In the genomic region with DNA sequence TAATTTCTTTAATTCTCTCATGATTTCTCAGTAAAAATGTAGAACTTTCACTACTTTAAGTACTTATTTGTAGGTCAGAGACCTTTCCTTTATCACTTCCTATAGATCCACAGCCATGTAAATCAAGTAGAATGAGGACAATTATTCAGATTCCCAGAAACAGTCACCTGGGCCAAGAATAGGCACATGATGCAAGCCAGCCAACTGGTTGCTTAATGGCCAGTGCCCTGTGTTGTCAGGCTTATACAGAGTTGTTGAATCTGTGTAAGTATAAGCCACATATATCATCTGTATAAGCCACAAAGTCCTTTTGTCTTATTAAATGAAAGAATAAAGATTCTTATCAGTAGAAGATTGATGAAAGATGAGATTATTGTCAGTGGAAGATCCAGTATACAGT, we compare ENCODE assay signal across 31 cellular contexts. TPM values are rescaled to one million over a fixed set of nuclear protein-coding genes. Genes with fewer than 3 reads are reported as not detected.
A peak's percentile ranks its signal among the peaks of the same experiment; 100 is the strongest.
DNase-seq lines count a peak whose midpoint lies in the region; ATAC-seq and TF ChIP-seq lines count a peak whose summit lies in the region.
"Had no signal": no experiment of that assay in that cellular context is flagged by ENCODE, and none has a peak within 500 bp of the region (broad histone marks: within the 10 kb centered on the region; RNA-seq: fewer than 3 reads in every experiment).

No MANE protein-coding gene starts in this region.

- intact Hi-C loops in Caco-2 (cut with micrococcal nuclease; ENCODE audit: unreplicated experiment), result no loop called here
- intact Hi-C loops in HCT116 (cut with micrococcal nuclease), result no loop called here
- intact Hi-C loops in Right ventricle myocardium inferior (cut with DNase I), result no loop called here

- peaks cover 12% of the 10 kb centered on the region for H3K4me1 Mint-ChIP-seq in Caco-2 (ENCODE audit: low read depth, unreplicated experiment)
- peaks cover 36% of the 10 kb centered on the region for H3K4me1 Mint-ChIP-seq in memory B cell
- H3K4me1 Mint-ChIP-seq in activated T-helper 17 cell treated with anti-CD3 and anti-CD28 coated beads, Interleukin-2, amount 50 U/mL, for 72 hours, result peaks cover 4% of the 10 kb centered on the region

- peak overlapping the region; percentile 35 for H2AFZ ChIP-seq in HCT116 (ENCODE audit: low read depth, low read length, poor library complexity, severe bottlenecking)
- H2AFZ ChIP-seq in OCI-LY3 (ENCODE audit: low read depth, low read length), result no peak overlapping the region; the same call in 1 of the 2 replicates

- no peak overlapping the region for H3K4me2 ChIP-seq in HCT116 (ENCODE audit: low read length)
- peak overlapping the region; percentile 58 for H3K4me2 ChIP-seq in OCI-LY3 (ENCODE audit: low read length)

- BruUV-seq in Caco-2 (replicated peaks; lab: Mats Ljungman, UMichigan), result no TSS peak
- BruUV-seq in HCT116 (replicated peaks; lab: Mats Ljungman, UMichigan), result no TSS peak

- H3K4me3 ChIP-seq in Caco-2 (ENCODE audit: low read depth, low read length) (no peak overlapping the region), HCT116 (replicated peaks in 1 of 2; ENCODE audit: low read depth in 1 of 2, low read length in 2 of 2) (no peak overlapping the region), OCI-LY3 (ENCODE audit: low read length) (peak overlapping the region; percentile 43)
- H3K4me3 ChIP-seq: coronary artery, HAP-1, lung, mucosa of descending colon, uterus had no signal

- DNase-seq in Caco-2 (no peak), HCT116 (ENCODE audit: low read depth, low spot score) (no peak), memory B cell (ENCODE audit: low spot score in 2 of 2) (no peak), Right ventricle myocardium inferior (ENCODE audit: missing footprints) (no peak)
- DNase-seq: activated CD4-positive, alpha-beta T cell treated with anti-CD3 and anti-CD28 coated beads, Interleukin-2, amount 50 U/mL, for 48 hours; activated CD4-positive, CD25-positive, alpha-beta regulatory T cell treated with anti-CD3 and anti-CD28 coated beads, Interleukin-2, amount 50 U/mL, for 72 hours; activated naive CD4-positive, alpha-beta T cell; activated naive CD8-positive, alpha-beta T cell treated with anti-CD3 and anti-CD28 coated beads, Interleukin-2, amount 50 U/mL, for 24 hours; activated T-cell treated with anti-CD3 and anti-CD28 coated beads, Interleukin-2, amount 50 U/mL, for 48 hours; CD8-positive, alpha-beta memory T cell; effector CD8-positive, alpha-beta T cell; hippocampal formation; immature natural killer cell; IMR-90; left cardiac atrium; mucosa of descending colon; NCI-H1930; NCI-H524 treated with DMSO at 0.1 percent for 48 hours; stimulated activated naive CD4-positive, alpha-beta T cell treated with Interleukin-2 at 50 U/mL for 16 hours; T-helper 1 cell; uterus had no signal

- no peak for TF ChIP-seq POLR2A in HCT116 (IDR thresholded peaks at IDR 0.05; ENCODE audit: borderline replicate concordance, extremely low read depth, insufficient read depth, insufficient read length)

- H3K79me2 ChIP-seq in HCT116 (ENCODE audit: insufficient read depth, low read length) (no peaks in the 10 kb centered on the region), OCI-LY3 (ENCODE audit: low read length) (no peaks in the 10 kb centered on the region)

- no peak for TF ChIP-seq CTCF in Caco-2 (IDR thresholded peaks at IDR 0.05; ENCODE audit: insufficient read depth in 1 of 2, low read depth in 1 of 2, low read length in 1 of 2, severe bottlenecking in 1 of 2, unreplicated experiment in 1 of 2)
- no peak for TF ChIP-seq CTCF in HCT116 (IDR thresholded peaks at IDR 0.05 in 2 of 3, conservative IDR thresholded peaks at IDR 0.05 in 1 of 3; ENCODE audit: borderline replicate concordance in 1 of 3, insufficient read depth in 1 of 3, low read depth in 2 of 3, low read length in 2 of 3)
- TF ChIP-seq CTCF in OCI-LY3 (IDR thresholded peaks at IDR 0.05; ENCODE audit: low read depth, low read length), result no peak

- CTCF ChIA-PET in Caco-2 (lab: Charles Lee) (no interaction called here), HCT116 (lab: Charles Lee) (no interaction called here)

- H3K9ac ChIP-seq in HCT116 (ENCODE audit: low read length), result no peak overlapping the region
- peak overlapping the region; percentile 25 for H3K9ac ChIP-seq in OCI-LY3 (ENCODE audit: low read length)

- peak overlapping the region; percentile 32 for H3K27ac Mint-ChIP-seq in Caco-2 (ENCODE audit: unreplicated experiment)
- peak overlapping the region; percentile 91 for H3K27ac Mint-ChIP-seq in memory B cell
- H3K27ac Mint-ChIP-seq in activated T-helper 17 cell treated with anti-CD3 and anti-CD28 coated beads, Interleukin-2, amount 50 U/mL, for 72 hours, result no peak overlapping the region
- H3K27ac Mint-ChIP-seq: activated naive CD8-positive, alpha-beta T cell treated with anti-CD3 and anti-CD28 coated beads, Interleukin-2, amount 50 U/mL, for 24 hours; CD8-positive, alpha-beta memory T cell; immature natural killer cell; natural killer cell treated with Interleukin-12 subunit alpha and Interleukin-12 subunit beta and Interleukin-15 and Interleukin-18, amount 100 ng/mL, for 72 hours had no signal

- TF ChIP-seq RAD21 in HCT116 (IDR thresholded peaks at IDR 0.05; ENCODE audit: low read depth), result no peak

- no peaks in the 10 kb centered on the region for H3K36me3 Mint-ChIP-seq in Caco-2 (ENCODE audit: insufficient read depth, unreplicated experiment)
- H3K36me3 Mint-ChIP-seq in memory B cell, result peaks cover 47% of the 10 kb centered on the region
- no peaks in the 10 kb centered on the region for H3K36me3 Mint-ChIP-seq in activated T-helper 17 cell treated with anti-CD3 and anti-CD28 coated beads, Interleukin-2, amount 50 U/mL, for 72 hours (ENCODE audit: low read depth)
- H3K36me3 Mint-ChIP-seq: CD8-positive, alpha-beta memory T cell; immature natural killer cell had no signal

- ATAC-seq in HCT116, result no peak
- ATAC-seq in memory B cell (ENCODE audit: low read depth), result no peak
- no peak for ATAC-seq in activated T-helper 17 cell treated with anti-CD3 and anti-CD28 coated beads, Interleukin-2, amount 50 U/mL, for 72 hours (replicated peaks)
- ATAC-seq in GM18870 (IDR thresholded peaks at IDR 0.05; ENCODE audit: unreplicated experiment), result no peak
- ATAC-seq in Right ventricle myocardium inferior, result no peak
- ATAC-seq: activated naive CD8-positive, alpha-beta T cell treated with anti-CD3 and anti-CD28 coated beads, Interleukin-2, amount 50 U/mL, for 24 hours; left cardiac atrium; mucosa of descending colon; natural killer cell treated with Interleukin-12 subunit alpha and Interleukin-12 subunit beta and Interleukin-15 and Interleukin-18, amount 100 ng/mL, for 72 hours had no signal

- H3K9me2 ChIP-seq in HCT116 (ENCODE audit: insufficient read depth), result no peaks in the 10 kb centered on the region

- RAD21 ChIA-PET in HCT116 (lab: Charles Lee; ENCODE audit: low non-redundant PET in 1 of 2, low total read pairs in 2 of 2, uncharacterized antibody in 2 of 2, unreplicated experiment in 2 of 2), result no interaction called here

- no peaks in the 10 kb centered on the region for H3K27me3 Mint-ChIP-seq in Caco-2 (ENCODE audit: insufficient read depth, unreplicated experiment)
- no peaks in the 10 kb centered on the region for H3K27me3 Mint-ChIP-seq in memory B cell
- H3K27me3 Mint-ChIP-seq in activated T-helper 17 cell treated with anti-CD3 and anti-CD28 coated beads, Interleukin-2, amount 50 U/mL, for 72 hours, result peaks cover 27% of the 10 kb centered on the region

- POLR2A ChIA-PET in Caco-2 (lab: Charles Lee), result no interaction called here
- POLR2A ChIA-PET in HCT116 (lab: Charles Lee), result no interaction called here

- no peak overlapping the region for H3K27ac ChIP-seq in HCT116 (ENCODE audit: low read depth, low read length)
- peak overlapping the region; percentile 2; the same call in 1 of the 2 replicates for H3K27ac ChIP-seq in OCI-LY3 (ENCODE audit: low read length)
- H3K27ac ChIP-seq: coronary artery, epithelial cell of prostate, uterus had no signal

- H3K27me3 ChIP-seq in Caco-2 (replicated peaks; ENCODE audit: control insufficient read depth, insufficient read depth, low read length), result no peaks in the 10 kb centered on the region
- no peaks in the 10 kb centered on the region for H3K27me3 ChIP-seq in HCT116 (ENCODE audit: insufficient read depth, low read length)
- no peaks in the 10 kb centered on the region; the same call in 1 of the 2 replicates for H3K27me3 ChIP-seq in OCI-LY3 (ENCODE audit: low read depth, low read length)

- no peak overlapping the region for H3K4me3 Mint-ChIP-seq in Caco-2 (ENCODE audit: unreplicated experiment)
- H3K4me3 Mint-ChIP-seq in memory B cell, result peak overlapping the region; percentile 74
- H3K4me3 Mint-ChIP-seq in activated T-helper 17 cell treated with anti-CD3 and anti-CD28 coated beads, Interleukin-2, amount 50 U/mL, for 72 hours, result no peak overlapping the region
- H3K4me3 Mint-ChIP-seq: activated naive CD8-positive, alpha-beta T cell treated with anti-CD3 and anti-CD28 coated beads, Interleukin-2, amount 50 U/mL, for 24 hours; CD8-positive, alpha-beta memory T cell; immature natural killer cell; natural killer cell treated with Interleukin-12 subunit alpha and Interleukin-12 subunit beta and Interleukin-15 and Interleukin-18, amount 100 ng/mL, for 72 hours had no signal

- H3K4me1 ChIP-seq in Caco-2, result no peaks in the 10 kb centered on the region; the same call in 1 of the 2 replicates
- H3K4me1 ChIP-seq in HCT116 (ENCODE audit: control insufficient read depth in 1 of 2, insufficient read depth in 2 of 2, low read length in 2 of 2), result peaks cover 13 to 23% of the 10 kb centered on the region in 2 experiments; a peak in 3 of 4 replicates
- H3K4me1 ChIP-seq in OCI-LY3 (ENCODE audit: low read length), result peaks cover 41% of the 10 kb centered on the region
- H3K4me1 ChIP-seq: uterus had no signal

- no peaks in the 10 kb centered on the region; the same call in 1 of the 2 replicates for H3K9me3 ChIP-seq in Caco-2
- H3K9me3 ChIP-seq in HCT116 (ENCODE audit: control insufficient read depth in 1 of 2, insufficient read depth in 1 of 2, low read depth in 1 of 2, low read length in 2 of 2), result no peaks in the 10 kb centered on the region
- no peaks in the 10 kb centered on the region for H3K9me3 ChIP-seq in OCI-LY3 (ENCODE audit: insufficient read depth, low read length)
- H3K9me3 ChIP-seq: HAP-1, mucosa of descending colon, uterus had no signal

- H3K9me3 Mint-ChIP-seq in Caco-2 (ENCODE audit: unreplicated experiment) (peaks cover 24% of the 10 kb centered on the region), memory B cell (peaks cover 9% of the 10 kb centered on the region)
- no peaks in the 10 kb centered on the region for H3K9me3 Mint-ChIP-seq in activated T-helper 17 cell treated with anti-CD3 and anti-CD28 coated beads, Interleukin-2, amount 50 U/mL, for 72 hours
- H3K9me3 Mint-ChIP-seq: activated naive CD8-positive, alpha-beta T cell treated with anti-CD3 and anti-CD28 coated beads, Interleukin-2, amount 50 U/mL, for 24 hours; immature natural killer cell; natural killer cell treated with Interleukin-12 subunit alpha and Interleukin-12 subunit beta and Interleukin-15 and Interleukin-18, amount 100 ng/mL, for 72 hours had no signal

- no peaks in the 10 kb centered on the region for H4K20me1 ChIP-seq in HCT116 (ENCODE audit: insufficient read depth)
- H4K20me1 ChIP-seq in OCI-LY3 (ENCODE audit: insufficient read depth, low read length), result no peaks in the 10 kb centered on the region

- H3K36me3 ChIP-seq in Caco-2 (ENCODE audit: control insufficient read depth, insufficient read depth, low read length) (no peaks in the 10 kb centered on the region), HCT116 (ENCODE audit: control insufficient read depth in 1 of 2, insufficient read depth in 2 of 2, low read length in 2 of 2) (no peaks in the 10 kb centered on the region), OCI-LY3 (replicated peaks; ENCODE audit: low read depth, low read length) (peaks cover 4% of the 10 kb centered on the region)
- H3K36me3 ChIP-seq: HAP-1, uterus had no signal

RNA-seq across cellular contexts. Expression of gene BANK1, which starts 5.2 kb away (rescaled TPM):
- total RNA-seq in Caco-2 (2022) (5.7 and 5.8 TPM in 2 replicates), HCT116 (2021; ENCODE audit: unreplicated experiment) (2.4 TPM), Right ventricle myocardium inferior (0.35 TPM)
- 3.3 and 3.9 TPM in 2 replicates for polyA plus RNA-seq in HCT116 (2012)
- total RNA-seq in activated T-helper 17 cell treated with anti-CD3 and anti-CD28 coated beads, Interleukin-2, amount 50 U/mL, for 72 hours, result under 1 TPM; 0.17 to 0.50 TPM
- total RNA-seq: CD8-positive, alpha-beta memory T cell; RPMI7951; SK-MEL-5 had no signal
